In the genomic region with DNA sequence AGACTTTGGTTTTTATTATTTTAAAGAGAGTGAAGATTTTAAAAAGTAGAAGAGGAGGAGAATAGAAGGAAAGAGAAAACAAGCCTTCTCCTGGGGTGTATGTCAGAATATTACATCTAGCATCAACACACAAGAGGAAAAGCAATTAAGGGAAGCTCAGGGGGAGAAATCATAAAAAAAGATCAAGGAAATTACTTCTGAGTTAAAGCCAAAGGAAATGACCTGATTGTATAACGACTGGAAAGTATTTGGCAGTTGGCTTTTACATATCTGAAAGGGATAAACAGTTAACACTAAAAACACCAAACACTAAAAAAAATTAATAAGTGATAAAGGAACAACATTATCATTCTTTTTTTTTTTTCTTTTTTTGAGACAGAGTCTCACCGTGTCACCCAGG, we compare ENCODE assay signal across 9 cellular contexts. TPM values are rescaled to one million over a fixed set of nuclear protein-coding genes. Genes with fewer than 3 reads are reported as not detected.
"Had no signal": no experiment of that assay in that cellular context is flagged by ENCODE, and none has a peak within 500 bp of the region (broad histone marks: within the 10 kb centered on the region; RNA-seq: fewer than 3 reads in every experiment).

No MANE protein-coding gene starts in this region.

- ATAC-seq: HCT116, K562 had no signal

- H3K36me3 ChIP-seq: HAP-1 had no signal

- H3K9me3 ChIP-seq: HAP-1 had no signal

- H3K4me3 ChIP-seq: GM23248, HAP-1, K562 had no signal

- DNase-seq: GM23248, GOT3, H7, IMR-90, KG1 had no signal

- H3K27ac ChIP-seq: GM23248 had no signal

RNA-seq across cellular contexts. Expression of gene CPNE4, which starts 58.4 kb away (rescaled TPM):
- total RNA-seq: HT-29, IMR-90, K562 had no signal
